Comparison of ENCODE assay signal across 16 cellular contexts in genomic region chr4:1035510-1035909, GRCh38. TPM values are rescaled to one million over a fixed set of nuclear protein-coding genes. Genes with fewer than 3 reads are reported as not detected.
A peak's percentile ranks its signal among the peaks of the same experiment; 100 is the strongest.
DNase-seq lines count a peak whose midpoint lies in the region; ATAC-seq, FAIRE-seq and TF ChIP-seq lines count a peak whose summit lies in the region.
"Had no signal": no experiment of that assay in that cellular context is flagged by ENCODE, and none has a peak within 500 bp of the region (broad histone marks: within the 10 kb centered on the region; RNA-seq: fewer than 3 reads in every experiment).

No MANE protein-coding gene starts in this region.

- no peak overlapping the region for H2AFZ ChIP-seq in HepG2 (ENCODE audit: low read length)

- FAIRE-seq in HepG2 (lab: Jason Lieb, UNC) (no peak), pancreas (lab: Jason Lieb, UNC) (no peak)
- FAIRE-seq: A204.1 had no signal

- peaks cover 80% of the 10 kb centered on the region for H3K4me1 ChIP-seq in HepG2 (ENCODE audit: insufficient read depth, low read length)
- no peaks in the 10 kb centered on the region for H3K4me1 ChIP-seq in right lobe of liver
- H3K4me1 ChIP-seq in heart left ventricle = peaks cover 0 to 22% (median 0%) of the 10 kb centered on the region in 12 donors
- peaks cover 0 to 9% (median 4%) of the 10 kb centered on the region in 3 donors for H3K4me1 ChIP-seq in pancreas
- H3K4me1 ChIP-seq: foreskin keratinocyte, psoas muscle had no signal

- no peaks in the 10 kb centered on the region for H3K79me2 ChIP-seq in HepG2 (ENCODE audit: insufficient read depth, low read length)

- peak; percentile 67 for DNase-seq in HepG2 (ENCODE audit: low spot score)
- no peak for DNase-seq in right lobe of liver
- DNase-seq in heart left ventricle = peak in 3 of 5 donors; percentile 43 to 71 (median 56)
- DNase-seq in pancreas = peak in 2 of 6 donors; percentile 48 to 54
- DNase-seq in NCI-H2081 treated with DMSO at 0.1 percent for 48 hours (lab: John Stamatoyannopoulos, UW) = no peak
- DNase-seq in NCI-H1694 (lab: John Stamatoyannopoulos, UW) = no peak
- DNase-seq in NCI-H1694 treated with DMSO at 0.1 percent for 48 hours (lab: John Stamatoyannopoulos, UW) = no peak
- DNase-seq: activated CD4-positive, alpha-beta T cell treated with anti-CD3 and anti-CD28 coated beads, Interleukin-2, amount 50 U/mL, for 4 hours; CD8-positive, alpha-beta memory T cell; effector memory CD4-positive, alpha-beta T cell; foreskin keratinocyte; NCI-H1092 treated with DMSO at 0.1 percent for 48 hours; psoas muscle; stimulated activated CD4-positive, alpha-beta T cell treated with anti-CD3 and anti-CD28 coated beads, Interleukin-1b, Interleukin-23, amount 100 ng/mL, for 48 hours had no signal

- CTCF ChIA-PET in HepG2 (lab: Yijun Ruan, JAX; ENCODE audit: low intra/inter-chr PET ratio, low total read pairs) = no interaction called here

- WGBS in HepG2 (ENCODE audit: low lambda C conversion rate) = 0% methylated on average over 2 of the region's 26 CpGs
- WGBS in right lobe of liver (ENCODE audit: insufficient coverage, low coverage, low lambda C conversion rate, missing lambda C conversion rate) = no CpG with 5 or more reads among the region's 26 CpGs
- 64 to 70% (median 68%) methylated on average over 19 to 26 of the region's 26 CpGs for WGBS in heart left ventricle, 4 donors
- WGBS in pancreas, 2 donors = 64 to 75% methylated on average over 26 of the region's 26 CpGs

- peak overlapping the region; percentile 53 for H3K4me2 ChIP-seq in HepG2 (ENCODE audit: low read depth, low read length)

- H3K27me3 ChIP-seq in HepG2 (ENCODE audit: control insufficient read depth in 1 of 2, insufficient read depth in 2 of 2, low read length in 2 of 2) (peaks cover 35 to 89% of the 10 kb centered on the region in 2 experiments; a peak in 4 of 5 replicates), right lobe of liver (no peaks in the 10 kb centered on the region), heart left ventricle (peaks cover 0 to 35% (median 3%) of the 10 kb centered on the region in 9 donors), pancreas (no peaks in the 10 kb centered on the region)

- TF ChIP-seq EP300 in HepG2 (IDR thresholded peaks at IDR 0.05; ENCODE audit: low read depth in 2 of 2, low read length in 2 of 2) = no peak
- TF ChIP-seq EP300 in HepG2 (CRISPR knock-in tag; IDR thresholded peaks at IDR 0.05; ENCODE audit: borderline replicate concordance) = no peak

- no peak overlapping the region for H3K9ac ChIP-seq in HepG2 (ENCODE audit: insufficient read depth, low read depth, low read length)

- H3K4me3 ChIP-seq in HepG2 (replicated peaks in 1 of 3; ENCODE audit: insufficient read depth in 1 of 3, low read depth in 2 of 3, low read length in 3 of 3) (peak overlapping the region in 1 of 3 experiments; percentile 23; a peak in 2 of 6 replicates), right lobe of liver (no peak overlapping the region), heart left ventricle (no peak overlapping the region), pancreas (no peak overlapping the region)
- H3K4me3 ChIP-seq: psoas muscle had no signal

- no peaks in the 10 kb centered on the region for H3K9me3 ChIP-seq in HepG2 (ENCODE audit: low read length)
- H3K9me3 ChIP-seq in right lobe of liver = no peaks in the 10 kb centered on the region
- H3K9me3 ChIP-seq in heart left ventricle = no peaks in the 10 kb centered on the region
- no peaks in the 10 kb centered on the region for H3K9me3 ChIP-seq in pancreas
- H3K9me3 ChIP-seq: psoas muscle had no signal

- peak; percentile 68 for ATAC-seq in HepG2
- ATAC-seq in right lobe of liver = no peak
- peak in 2 of 4 donors; percentile 30 to 54 for ATAC-seq in heart left ventricle
- ATAC-seq in pancreas = peak; percentile 35 to 56 (median 51)
- no peak for ATAC-seq in GM18867 (IDR thresholded peaks at IDR 0.05; ENCODE audit: unreplicated experiment)
- ATAC-seq: foreskin keratinocyte had no signal

- BruUV-seq in HepG2 (replicated peaks; lab: Mats Ljungman, UMichigan) = no TSS peak

- no peak for TF ChIP-seq POLR2A in HepG2 (IDR thresholded peaks at IDR 0.05; ENCODE audit: insufficient read depth in 1 of 2, low read depth in 2 of 2, low read length in 2 of 2)
- no peak for TF ChIP-seq POLR2A in right lobe of liver (IDR thresholded peaks at IDR 0.05)
- no peak for TF ChIP-seq POLR2A in heart left ventricle (IDR thresholded peaks at IDR 0.05)

- intact Hi-C loops in HepG2 (cut with micrococcal nuclease; ENCODE audit: unreplicated experiment) (loop anchor here (5.0 kb wide), 1 partner anchor 37 kb away; no protein-coding TSS in a partner anchor), right lobe of liver (cut with DNase I) (no loop called here), heart left ventricle (cut with DNase I) (no loop called here), pancreas (cut with DNase I) (loop anchor here in 1 of 3 donors (10.0 kb wide), 1 partner anchor 751 kb away; no protein-coding TSS in a partner anchor)

- H3K27ac ChIP-seq in HepG2 (ENCODE audit: extremely low read length, insufficient read depth, low read length) = no peak overlapping the region
- no peak overlapping the region for H3K27ac ChIP-seq in right lobe of liver
- peak overlapping the region in 1 of 12 donors; percentile 30 for H3K27ac ChIP-seq in heart left ventricle
- peak overlapping the region in 2 of 4 donors; percentile 15 to 37 for H3K27ac ChIP-seq in pancreas
- H3K27ac ChIP-seq: foreskin keratinocyte, psoas muscle had no signal

- H3K36me3 ChIP-seq in HepG2 (replicated peaks in 1 of 2; ENCODE audit: control insufficient read depth in 1 of 2, insufficient read depth in 2 of 2, low read length in 2 of 2) (no peaks in the 10 kb centered on the region), right lobe of liver (no peaks in the 10 kb centered on the region), heart left ventricle (no peaks in the 10 kb centered on the region), pancreas (no peaks in the 10 kb centered on the region)

- peaks cover 3% of the 10 kb centered on the region; the same call in 1 of the 2 replicates for H4K20me1 ChIP-seq in HepG2 (ENCODE audit: insufficient read depth, low read length)

- TF ChIP-seq CTCF in HepG2 (CRISPR knock-in tag; IDR thresholded peaks at IDR 0.05) (no peak), right lobe of liver (IDR thresholded peaks at IDR 0.05) (no peak), heart left ventricle (IDR thresholded peaks at IDR 0.05) (no peak), pancreas (IDR thresholded peaks at IDR 0.05) (no peak)

- TF ChIP-seq RAD21 in HepG2 (CRISPR knock-in tag; IDR thresholded peaks at IDR 0.05) = no peak; the same call in 1 of the 2 replicates

- POLR2A ChIA-PET in HepG2 (lab: Yijun Ruan, JAX) = no interaction called here

- in situ Hi-C loops in HepG2 (cut with HindIII; ENCODE audit: extremely low pct_ligation_motif_present, low pct_unique_long_range_greater_than_20kb) = no loop called here

RNA-seq across cellular contexts. Expression of gene FGFRL1, which starts 24.1 kb away (rescaled TPM):
- 12.3 and 19.1 TPM in 2 replicates for total RNA-seq in HepG2 (2016; rRNA removed; fragmentation: Illumina TruSeq; extraction: Trizol)
- 8.9 and 9.3 TPM in 2 replicates for total RNA-seq in HepG2 (2016; cell fraction: cytosol; rRNA removed; fragmentation: Illumina TruSeq; extraction: Trizol; ENCODE audit: low read depth)
- total RNA-seq in HepG2 (2016; cell fraction: insoluble cytoplasmic fraction; rRNA removed; fragmentation: Illumina TruSeq; extraction: Trizol) = 11.5 and 17.5 TPM in 2 replicates
- total RNA-seq in HepG2 (2016; cell fraction: membrane; rRNA removed; fragmentation: Illumina TruSeq; extraction: Trizol) = 31.8 and 32.6 TPM in 2 replicates
- 13.0 and 15.9 TPM in 2 replicates for total RNA-seq in HepG2 (2016; cell fraction: nucleus; rRNA removed; fragmentation: Illumina TruSeq; extraction: Trizol)
- polyA plus RNA-seq in HepG2 (2011; rRNA removed) = 30.6 and 35.5 TPM in 2 replicates
- polyA plus RNA-seq in HepG2 (2011; cell fraction: cytosol; rRNA removed) = 37.2 and 49.4 TPM in 2 replicates
- polyA plus RNA-seq in HepG2 (2011; cell fraction: nucleus; rRNA removed) = 122 and 143 TPM in 2 replicates
- 21.8 and 31.9 TPM in 2 replicates for polyA plus RNA-seq in HepG2 (2012)
- 15.2 and 15.4 TPM in 2 replicates for polyA plus RNA-seq in HepG2 (2016; cell fraction: cytosol; fragmentation: Illumina TruSeq; extraction: Trizol; ENCODE audit: low read depth)
- 18.1 and 23.1 TPM in 2 replicates for polyA plus RNA-seq in HepG2 (2016; cell fraction: insoluble cytoplasmic fraction; fragmentation: Illumina TruSeq; extraction: Trizol; ENCODE audit: low read depth)
- polyA plus RNA-seq in HepG2 (2016; cell fraction: membrane; fragmentation: Illumina TruSeq; extraction: Trizol; ENCODE audit: low read depth) = 38.4 and 44.6 TPM in 2 replicates
- 33.6 and 40.0 TPM in 2 replicates for polyA plus RNA-seq in HepG2 (2016; cell fraction: nucleus; fragmentation: Illumina TruSeq; extraction: Trizol; ENCODE audit: insufficient read depth, low read depth)
- 74.3 and 145 TPM in 2 replicates for polyA minus RNA-seq in HepG2 (2011; rRNA and poly(A)+ RNA removed; ENCODE audit: low replicate concordance)
- 22.8 and 26.5 TPM in 2 replicates for polyA minus RNA-seq in HepG2 (2011; cell fraction: cytosol; rRNA and poly(A)+ RNA removed)
- 19.9 and 23.2 TPM in 2 replicates for polyA minus RNA-seq in HepG2 (2011; cell fraction: nucleus; rRNA and poly(A)+ RNA removed)
- total RNA-seq in right lobe of liver = 10 to 100 TPM; 27.9 to 60.1 (median 45.7) TPM
- total RNA-seq in heart left ventricle = 10 to 100 TPM; 23.6 to 90.7 (median 30.6) TPM
- 10 to 100 TPM; 26.9 to 47.1 TPM for polyA plus RNA-seq in heart left ventricle
- total RNA-seq in pancreas = 10 to 100 TPM; 25.1 to 41.4 (median 31.1) TPM
- 10 to 100 TPM; 15.4 to 42.8 TPM for polyA plus RNA-seq in pancreas

RNA-seq across cellular contexts. Expression of gene SLC26A1, which starts 42.3 kb away (rescaled TPM):
- total RNA-seq in HepG2 (2016; rRNA removed; fragmentation: Illumina TruSeq; extraction: Trizol) = 7.2 and 22.9 TPM in 2 replicates
- 1.1 and 1.9 TPM in 2 replicates for total RNA-seq in HepG2 (2016; cell fraction: cytosol; rRNA removed; fragmentation: Illumina TruSeq; extraction: Trizol; ENCODE audit: low read depth)
- total RNA-seq in HepG2 (2016; cell fraction: insoluble cytoplasmic fraction; rRNA removed; fragmentation: Illumina TruSeq; extraction: Trizol) = 6.6 and 22.7 TPM in 2 replicates
- total RNA-seq in HepG2 (2016; cell fraction: membrane; rRNA removed; fragmentation: Illumina TruSeq; extraction: Trizol) = 4.2 and 4.6 TPM in 2 replicates
- 23.8 and 28.9 TPM in 2 replicates for total RNA-seq in HepG2 (2016; cell fraction: nucleus; rRNA removed; fragmentation: Illumina TruSeq; extraction: Trizol)
- polyA plus RNA-seq in HepG2 (2011; rRNA removed) = 5.4 and 8.4 TPM in 2 replicates
- 7.7 and 10.8 TPM in 2 replicates for polyA plus RNA-seq in HepG2 (2011; cell fraction: cytosol; rRNA removed)
- 30.6 and 45.2 TPM in 2 replicates for polyA plus RNA-seq in HepG2 (2011; cell fraction: nucleus; rRNA removed)
- polyA plus RNA-seq in HepG2 (2012) = 5.1 and 7.0 TPM in 2 replicates
- polyA plus RNA-seq in HepG2 (2016; cell fraction: cytosol; fragmentation: Illumina TruSeq; extraction: Trizol; ENCODE audit: low read depth) = 1.2 and 1.5 TPM in 2 replicates
- polyA plus RNA-seq in HepG2 (2016; cell fraction: insoluble cytoplasmic fraction; fragmentation: Illumina TruSeq; extraction: Trizol; ENCODE audit: low read depth) = 4.5 and 6.1 TPM in 2 replicates
- polyA plus RNA-seq in HepG2 (2016; cell fraction: membrane; fragmentation: Illumina TruSeq; extraction: Trizol; ENCODE audit: low read depth) = 1.6 and 2.2 TPM in 2 replicates
- 25.4 and 27.0 TPM in 2 replicates for polyA plus RNA-seq in HepG2 (2016; cell fraction: nucleus; fragmentation: Illumina TruSeq; extraction: Trizol; ENCODE audit: insufficient read depth, low read depth)
- polyA minus RNA-seq in HepG2 (2011; rRNA and poly(A)+ RNA removed; ENCODE audit: low replicate concordance) = 0.40 and 58.6 TPM in 2 replicates
- 13.4 and 13.6 TPM in 2 replicates for polyA minus RNA-seq in HepG2 (2011; cell fraction: cytosol; rRNA and poly(A)+ RNA removed)
- 37.7 and 40.7 TPM in 2 replicates for polyA minus RNA-seq in HepG2 (2011; cell fraction: nucleus; rRNA and poly(A)+ RNA removed)
- total RNA-seq in right lobe of liver = 10 to 100 TPM in 5 of 6 experiments, 1 to 10 TPM in 1; 9.6 to 30.9 (median 23.0) TPM
- under 1 TPM in 4 of 9 donors, not detected in 5; 0.19 to 0.27 (median 0.25) TPM for total RNA-seq in heart left ventricle
- polyA plus RNA-seq in heart left ventricle = under 1 TPM; 0.03 to 0.27 TPM
- 1 to 10 TPM in 2 of 6 donors, under 1 TPM in 4; 0.28 to 1.7 (median 0.66) TPM for total RNA-seq in pancreas
- polyA plus RNA-seq in pancreas = 1 to 10 TPM in 1 of 2 donors, under 1 TPM in 1; 0.45 to 1.6 TPM
- total RNA-seq: CD8-positive, alpha-beta memory T cell; foreskin keratinocyte had no signal
- polyA plus RNA-seq: foreskin keratinocyte had no signal

RNA-seq across cellular contexts. Expression of gene IDUA, which starts 48.7 kb away (rescaled TPM):
- total RNA-seq in HepG2 (2016; rRNA removed; fragmentation: Illumina TruSeq; extraction: Trizol) (0.32 and 1.0 TPM in 2 replicates), right lobe of liver (10 to 100 TPM in 3 of 6 experiments, 1 to 10 TPM in 3; 4.7 to 15.1 (median 11.0) TPM), heart left ventricle (10 to 100 TPM in 3 of 9 donors, 1 to 10 TPM in 6; 5.0 to 17.4 (median 6.9) TPM), pancreas (10 to 100 TPM; 17.6 to 33.7 (median 20.2) TPM)
- not detected in 2 replicates for total RNA-seq in HepG2 (2016; cell fraction: cytosol; rRNA removed; fragmentation: Illumina TruSeq; extraction: Trizol; ENCODE audit: low read depth)
- 0.84 TPM in 1 of 2 replicates, not detected in the other for total RNA-seq in HepG2 (2016; cell fraction: insoluble cytoplasmic fraction; rRNA removed; fragmentation: Illumina TruSeq; extraction: Trizol)
- total RNA-seq in HepG2 (2016; cell fraction: membrane; rRNA removed; fragmentation: Illumina TruSeq; extraction: Trizol) = 0.24 and 0.53 TPM in 2 replicates
- total RNA-seq in HepG2 (2016; cell fraction: nucleus; rRNA removed; fragmentation: Illumina TruSeq; extraction: Trizol) = 0.75 and 2.8 TPM in 2 replicates
- polyA plus RNA-seq in HepG2 (2011; rRNA removed) (0.77 and 1.5 TPM in 2 replicates), heart left ventricle (1 to 10 TPM; 3.2 to 6.8 TPM), pancreas (10 to 100 TPM; 40.7 to 56.9 TPM)
- 0.24 and 0.27 TPM in 2 replicates for polyA plus RNA-seq in HepG2 (2011; cell fraction: cytosol; rRNA removed)
- 34.5 and 42.6 TPM in 2 replicates for polyA plus RNA-seq in HepG2 (2011; cell fraction: nucleus; rRNA removed)
- 1.0 and 2.7 TPM in 2 replicates for polyA plus RNA-seq in HepG2 (2012)
- 0.19 and 0.29 TPM in 2 replicates for polyA plus RNA-seq in HepG2 (2016; cell fraction: cytosol; fragmentation: Illumina TruSeq; extraction: Trizol; ENCODE audit: low read depth)
- not detected in 2 replicates for polyA plus RNA-seq in HepG2 (2016; cell fraction: insoluble cytoplasmic fraction; fragmentation: Illumina TruSeq; extraction: Trizol; ENCODE audit: low read depth)
- 0.19 and 0.30 TPM in 2 replicates for polyA plus RNA-seq in HepG2 (2016; cell fraction: membrane; fragmentation: Illumina TruSeq; extraction: Trizol; ENCODE audit: low read depth)
- 2.2 and 4.7 TPM in 2 replicates for polyA plus RNA-seq in HepG2 (2016; cell fraction: nucleus; fragmentation: Illumina TruSeq; extraction: Trizol; ENCODE audit: insufficient read depth, low read depth)
- 1.4 and 1.8 TPM in 2 replicates for polyA minus RNA-seq in HepG2 (2011; rRNA and poly(A)+ RNA removed; ENCODE audit: low replicate concordance)
- polyA minus RNA-seq in HepG2 (2011; cell fraction: cytosol; rRNA and poly(A)+ RNA removed) = 0.69 TPM in 1 of 2 replicates, not detected in the other
- 3.5 and 4.0 TPM in 2 replicates for polyA minus RNA-seq in HepG2 (2011; cell fraction: nucleus; rRNA and poly(A)+ RNA removed)

Comparison
In these comparisons a context has a peak if more than half of its experiments do, and no peak if none do; other contexts are left out.
1. ATAC-seq: peak in HepG2 (single experiment) and pancreas (4 of 4); none in right lobe of liver (0 of 4) and GM18867 (single experiment).
2. DNase-seq: peak in HepG2 (single experiment) and heart left ventricle (3 of 5); none in right lobe of liver (0 of 3), NCI-H2081 treated with DMSO at 0.1 percent for 48 hours (single experiment), NCI-H1694 (single experiment) and NCI-H1694 treated with DMSO at 0.1 percent for 48 hours (single experiment).